1 cellular context compared by ENCODE assay signal in genomic region chr2:184444217-184444616, GRCh38.
A peak's percentile ranks its signal among the peaks of the same experiment; 100 is the strongest.
TF ChIP-seq lines count a peak whose summit lies in the region.

No MANE protein-coding gene starts in this region.

TF ChIP-seq in GM12878, 131 proteins besides CTCF, POLR2A, EP300 and RAD21 (continued from another document and continues in another):
- TF ChIP-seq RELB (IDR thresholded peaks at IDR 0.05; ENCODE audit: low read depth) (peak; percentile 81), RELA (IDR thresholded peaks at IDR 0.05; ENCODE audit: borderline replicate concordance, partially characterized antibody) (no peak), E4F1 (IDR thresholded peaks at IDR 0.05; ENCODE audit: borderline replicate concordance, partially characterized antibody) (no peak), PAX8 (IDR thresholded peaks at IDR 0.05) (no peak), REST (IDR thresholded peaks at IDR 0.05; ENCODE audit: low read depth, low read length) (no peak), MYC (IDR thresholded peaks at IDR 0.05; ENCODE audit: insufficient read depth, insufficient read length, insufficient replicate concordance, low read length, severe bottlenecking) (no peak), PKNOX1 (IDR thresholded peaks at IDR 0.05) (peak; percentile 44), SPI1 (IDR thresholded peaks at IDR 0.05; ENCODE audit: borderline replicate concordance, insufficient read depth, low read depth, low read length) (no peak), HDGF (IDR thresholded peaks at IDR 0.05) (no peak), IKZF2 (IDR thresholded peaks at IDR 0.05) (peak; percentile 90 to 91; a peak in 3 of 4 replicates), ATF2 (IDR thresholded peaks at IDR 0.05; ENCODE audit: low read length) (peak; percentile 80; the same call in 1 of the 2 replicates), CBX5 (IDR thresholded peaks at IDR 0.05; ENCODE audit: low read depth) (0 out of 2 replicates have a peak, but pooled peaks have one; percentile 73), ZSCAN29 (IDR thresholded peaks at IDR 0.05) (no peak), MEF2A (IDR thresholded peaks at IDR 0.05; ENCODE audit: insufficient read depth, low read depth, low read length) (peak; percentile 95), YY1 (IDR thresholded peaks at IDR 0.05; ENCODE audit: low read depth, low read length) (no peak), RUNX3 (IDR thresholded peaks at IDR 0.05; ENCODE audit: low read length) (peak; percentile 50; the same call in 1 of the 2 replicates), MXI1 (IDR thresholded peaks at IDR 0.05; ENCODE audit: low read depth, low read length) (no peak), NR2C1 (IDR thresholded peaks at IDR 0.05) (no peak), PRDM15 (CRISPR knock-in tag; IDR thresholded peaks at IDR 0.05) (no peak), ZBTB40 (IDR thresholded peaks at IDR 0.05; ENCODE audit: borderline replicate concordance) (no peak), MLLT1 (IDR thresholded peaks at IDR 0.05) (no peak), ZNF274 (IDR thresholded peaks at IDR 0.05; ENCODE audit: insufficient read depth, insufficient read length) (no peak), EZH2 (IDR thresholded peaks at IDR 0.05; ENCODE audit: borderline replicate concordance, control insufficient read depth, low read depth, low read length) (no peak), USF1 (IDR thresholded peaks at IDR 0.05; ENCODE audit: borderline replicate concordance, extremely low read length, insufficient read depth, low read depth, low read length) (no peak), JUNB (IDR thresholded peaks at IDR 0.05) (peak; percentile 64), SREBF1 (IDR thresholded peaks at IDR 0.05; ENCODE audit: low read length) (no peak), NFYA (IDR thresholded peaks at IDR 0.05; ENCODE audit: borderline replicate concordance, low read depth, low read length) (no peak), SUPT20H (IDR thresholded peaks at IDR 0.05; ENCODE audit: borderline replicate concordance, control insufficient read depth, low read depth, low read length) (no peak), MEF2B (IDR thresholded peaks at IDR 0.05; ENCODE audit: partially characterized antibody, poor library complexity, severe bottlenecking) (peak; percentile 87), EGR1 (IDR thresholded peaks at IDR 0.05; ENCODE audit: borderline replicate concordance in 1 of 2, low read depth in 2 of 2, low read length in 2 of 2) (no peak), ZBTB33 (IDR thresholded peaks at IDR 0.05) (no peak)
